1 cellular context compared by ENCODE assay signal in genomic region chr1:234980657-234981396, GRCh38.
TF ChIP-seq lines count a peak whose summit lies in the region.

No MANE protein-coding gene starts in this region.

TF ChIP-seq in GM12878, 131 proteins besides CTCF, POLR2A, EP300 and RAD21 (continued from another document):
- TF ChIP-seq ZBTB11 (CRISPR knock-in tag; IDR thresholded peaks at IDR 0.05) (no peak), TARDBP (IDR thresholded peaks at IDR 0.05; ENCODE audit: borderline replicate concordance) (no peak), NR2F1 (conservative IDR thresholded peaks at IDR 0.05) (peak; percentile 95), TCF12 (IDR thresholded peaks at IDR 0.05; ENCODE audit: low read depth, low read length) (peak; percentile 44; the same call in 1 of the 2 replicates), ZBTB4 (CRISPR knock-in tag; IDR thresholded peaks at IDR 0.05) (no peak), SIX5 (IDR thresholded peaks at IDR 0.05; ENCODE audit: low read depth, low read length, severe bottlenecking) (no peak), MEF2A (IDR thresholded peaks at IDR 0.05; ENCODE audit: insufficient read depth, low read depth, low read length) (peak; percentile 60; the same call in 1 of the 2 replicates), E4F1 (IDR thresholded peaks at IDR 0.05; ENCODE audit: borderline replicate concordance, partially characterized antibody) (no peak)
